14 cellular contexts compared by ENCODE assay signal in genomic region chr4:153421980-153422379, GRCh38. TPM values are rescaled to one million over a fixed set of nuclear protein-coding genes. Genes with fewer than 3 reads are reported as not detected.
A peak's percentile ranks its signal among the peaks of the same experiment; 100 is the strongest.
DNase-seq lines count a peak whose midpoint lies in the region; ATAC-seq, FAIRE-seq and TF ChIP-seq lines count a peak whose summit lies in the region.
"Had no signal": no experiment of that assay in that cellular context is flagged by ENCODE, and none has a peak within 500 bp of the region (broad histone marks: within the 10 kb centered on the region; RNA-seq: fewer than 3 reads in every experiment).

No MANE protein-coding gene starts in this region.

- peaks cover 25% of the 10 kb centered on the region for H3K4me1 Mint-ChIP-seq in activated CD4-positive, alpha-beta T cell treated with anti-CD3 and anti-CD28 coated beads, Interleukin-2, amount 10 ng/mL, durations not matched to agents 24 days and 14 days

- 0 out of 4 replicates have a peak, but pooled peaks of 1 of the 2 experiments have one; percentile 18 for TF ChIP-seq EP300 in GM12878 (IDR thresholded peaks at IDR 0.05; ENCODE audit: borderline replicate concordance in 1 of 2, control insufficient read depth in 1 of 2, low read depth in 2 of 2, low read length in 2 of 2)

- H3K9me3 ChIP-seq in GM12878 (replicated peaks; ENCODE audit: control insufficient read depth, insufficient read depth, low read length) (no peaks in the 10 kb centered on the region), pancreas (no peaks in the 10 kb centered on the region)

- 0% methylated on average over 3 of the region's 3 CpGs for WGBS in GM12878 (ENCODE audit: insufficient coverage, insufficient replicate concordance, low lambda C conversion rate, missing lambda C conversion rate)
- WGBS in pancreas, 2 donors, result 95 to 96% methylated on average over 3 of the region's 3 CpGs

- H3K4me1 ChIP-seq in GM12878 (ENCODE audit: control insufficient read depth, insufficient read depth, low read length) (peaks cover 20% of the 10 kb centered on the region), pancreas (no peaks in the 10 kb centered on the region)

- H3K4me3 ChIP-seq in GM12878, result no peak overlapping the region
- H3K4me3 ChIP-seq in pancreas, result no peak overlapping the region

- SMC1A ChIA-PET in GM12878 (lab: Charles Lee; ENCODE audit: uncharacterized antibody, unreplicated experiment), result interaction anchor here (0.8 to 1.4 kb wide), 11 partner anchors 12 to 226 kb away, joined by 3 to 9 read pairs (median 3); no protein-coding TSS in a partner anchor

- H3K36me3 Mint-ChIP-seq in activated CD4-positive, alpha-beta T cell treated with anti-CD3 and anti-CD28 coated beads, Interleukin-2, amount 10 ng/mL, durations not matched to agents 24 days and 14 days (ENCODE audit: low read depth), result peaks cover 2% of the 10 kb centered on the region

- FAIRE-seq in GM12878 (lab: Jason Lieb, UNC), result peak; percentile 85
- no peak for FAIRE-seq in pancreas (lab: Jason Lieb, UNC)
- FAIRE-seq: A204.1 had no signal

- 0 out of 2 replicates have a peak overlapping the region, but pooled peaks have one; percentile 25 for H3K27ac ChIP-seq in GM12878 (ENCODE audit: control insufficient read depth, insufficient read depth)
- no peak overlapping the region for H3K27ac ChIP-seq in pancreas
- H3K27ac ChIP-seq in substantia nigra (ENCODE audit: low read depth, low read length, poor library complexity, severe bottlenecking), result no peak overlapping the region

- no peak overlapping the region for H3K9ac ChIP-seq in GM12878 (ENCODE audit: control insufficient read depth, insufficient read depth, low read length)

- DNase-seq in activated CD4-positive, alpha-beta T cell treated with anti-CD3 and anti-CD28 coated beads, Interleukin-2, amount 10 ng/mL, durations not matched to agents 24 days and 14 days, result peak; percentile 73
- DNase-seq in activated CD4-positive, alpha-beta T cell treated with anti-CD3 and anti-CD28 coated beads for 1 hour, result no peak
- no peak for DNase-seq in GM12878 (ENCODE audit: low read depth, low spot score)
- no peak for DNase-seq in pancreas
- DNase-seq in substantia nigra (lab: John Stamatoyannopoulos, UW), result no peak
- DNase-seq: activated naive CD4-positive, alpha-beta T cell treated with Interleukin-2 at 50 U/mL for 16 hours; NCI-H510A; SIG-M5; stimulated activated CD4-positive, alpha-beta T cell treated with anti-CD3 and anti-CD28 coated beads, Interleukin-4, amount 100 ng/mL, for 4 hours had no signal

- no peak overlapping the region; the same call in 1 of the 2 replicates for H2AFZ ChIP-seq in GM12878 (ENCODE audit: control insufficient read depth, low read depth, low read length)

- H3K9me3 Mint-ChIP-seq in activated CD4-positive, alpha-beta T cell treated with anti-CD3 and anti-CD28 coated beads, Interleukin-2, amount 10 ng/mL, durations not matched to agents 24 days and 14 days, result no peaks in the 10 kb centered on the region
- H3K9me3 Mint-ChIP-seq: WTC11 had no signal

- no peak for TF ChIP-seq CTCF in GM12878 (IDR thresholded peaks at IDR 0.05 in 2 of 3, conservative IDR thresholded peaks at IDR 0.05 in 1 of 3; ENCODE audit: control insufficient read depth in 2 of 3, extremely low read depth in 1 of 3, insufficient read depth in 1 of 3, low read depth in 3 of 3, low read length in 3 of 3)
- no peak for TF ChIP-seq CTCF in pancreas (IDR thresholded peaks at IDR 0.05)

- H3K4me3 Mint-ChIP-seq in activated CD4-positive, alpha-beta T cell treated with anti-CD3 and anti-CD28 coated beads, Interleukin-2, amount 10 ng/mL, durations not matched to agents 24 days and 14 days, result no peak overlapping the region
- H3K4me3 Mint-ChIP-seq: WTC11 had no signal

- BruUV-seq in GM12878 (replicated peaks; lab: Mats Ljungman, UMichigan), result no TSS peak

- POLR2A ChIA-PET in GM12878 (lab: Charles Lee), result interaction anchor here (0.7 to 1.3 kb wide), 4 partner anchors 11 to 106 kb away, joined by 3 to 5 read pairs (median 3); no protein-coding TSS in a partner anchor

- H3K36me3 ChIP-seq in GM12878 (ENCODE audit: control insufficient read depth in 2 of 2, insufficient read depth in 2 of 2, low read length in 1 of 2) (no peaks in the 10 kb centered on the region), pancreas (no peaks in the 10 kb centered on the region)

- intact Hi-C loops in activated CD4-positive, alpha-beta T cell treated with anti-CD3 and anti-CD28 coated beads, Interleukin-2, amount 10 ng/mL, durations not matched to agents 24 days and 14 days (cut with micrococcal nuclease), result no loop called here
- intact Hi-C loops in GM12878 (cut with micrococcal nuclease; ENCODE audit: unreplicated experiment), result no loop called here
- intact Hi-C loops in pancreas (cut with DNase I), result no loop called here

- in situ Hi-C loops in GM12878 (cut with MboI), result no loop called here

- no peak for TF ChIP-seq RAD21 in GM12878 (IDR thresholded peaks at IDR 0.05; ENCODE audit: insufficient read depth, low read depth, low read length)

- no peaks in the 10 kb centered on the region for H3K79me2 ChIP-seq in GM12878 (ENCODE audit: control insufficient read depth, insufficient read depth, low read length)

- RAD21 ChIA-PET in GM12878 (lab: Charles Lee; ENCODE audit: unreplicated experiment), result interaction anchor here (0.7 to 1.7 kb wide), 5 partner anchors 10 to 101 kb away, joined by 3 to 9 read pairs (median 4); no protein-coding TSS in a partner anchor

- H3K27me3 ChIP-seq in GM12878 (replicated peaks in 1 of 2; ENCODE audit: control insufficient read depth in 2 of 2, insufficient read depth in 2 of 2, low read length in 1 of 2), result no peaks in the 10 kb centered on the region
- H3K27me3 ChIP-seq in pancreas, result no peaks in the 10 kb centered on the region

- H3K27ac Mint-ChIP-seq in activated CD4-positive, alpha-beta T cell treated with anti-CD3 and anti-CD28 coated beads, Interleukin-2, amount 10 ng/mL, durations not matched to agents 24 days and 14 days, result no peak overlapping the region
- H3K27ac Mint-ChIP-seq: WTC11 had no signal

- CTCF ChIA-PET in GM12878 (lab: Yijun Ruan, JAX), result interaction anchor here (0.7 to 1.4 kb wide), 6 partner anchors 8 to 328 kb away, joined by 3 to 6 read pairs (median 4); no protein-coding TSS in a partner anchor

- ATAC-seq in GM21423 (IDR thresholded peaks at IDR 0.05; ENCODE audit: unreplicated experiment) (peak; percentile 68), HG03135 (IDR thresholded peaks at IDR 0.05; ENCODE audit: unreplicated experiment) (peak; percentile 52), GM12878 (peak; percentile 90), pancreas (no peak), GM21737 (IDR thresholded peaks at IDR 0.05; ENCODE audit: unreplicated experiment) (no peak)
- ATAC-seq: WTC11 had no signal

- no peaks in the 10 kb centered on the region for H4K20me1 ChIP-seq in GM12878 (ENCODE audit: control insufficient read depth, insufficient read depth)

- no peaks in the 10 kb centered on the region for H3K27me3 Mint-ChIP-seq in activated CD4-positive, alpha-beta T cell treated with anti-CD3 and anti-CD28 coated beads, Interleukin-2, amount 10 ng/mL, durations not matched to agents 24 days and 14 days

- peak overlapping the region; percentile 68 for H3K4me2 ChIP-seq in GM12878 (ENCODE audit: control insufficient read depth, insufficient read depth)

- TF ChIP-seq POLR2A in GM12878 (IDR thresholded peaks at IDR 0.05; ENCODE audit: low read depth, low read length), result no peak

TF ChIP-seq in GM12878, 131 proteins besides CTCF, POLR2A, EP300 and RAD21 (continues in another document):
- no peak for TF ChIP-seq STAT3 (IDR thresholded peaks at IDR 0.05; ENCODE audit: low read depth, low read length)
- 0 out of 2 replicates have a peak, but pooled peaks have one; percentile 25 for TF ChIP-seq ATF7 (IDR thresholded peaks at IDR 0.05; ENCODE audit: low read depth)
- TF ChIP-seq MEF2B (IDR thresholded peaks at IDR 0.05; ENCODE audit: partially characterized antibody, poor library complexity, severe bottlenecking), result no peak
- TF ChIP-seq IRF4 (IDR thresholded peaks at IDR 0.05; ENCODE audit: low read depth, low read length), result peak; percentile 71; the same call in 1 of the 2 replicates
- peak; percentile 17; the same call in 1 of the 2 replicates for TF ChIP-seq NFIC (IDR thresholded peaks at IDR 0.05; ENCODE audit: low read depth, low read length)
- 0 out of 2 replicates have a peak, but pooled peaks have one; percentile 21 for TF ChIP-seq CREM (IDR thresholded peaks at IDR 0.05; ENCODE audit: low read depth)
- peak; percentile 85 for TF ChIP-seq JUNB (IDR thresholded peaks at IDR 0.05)
- TF ChIP-seq IKZF1 (conservative IDR thresholded peaks at IDR 0.05), result no peak

RNA-seq across cellular contexts. Expression of gene TMEM131L, which starts 44.2 kb away (rescaled TPM):
- total RNA-seq in activated CD4-positive, alpha-beta T cell treated with anti-CD3 and anti-CD28 coated beads, Interleukin-2, amount 10 ng/mL, durations not matched to agents 24 days and 14 days, result 40.3 and 40.6 TPM in 2 replicates
- 766 and 777 TPM in 2 replicates for total RNA-seq in GM12878 (2013; cell fraction: nucleolus; rRNA removed)
- 77.0 and 90.4 TPM in 2 replicates for total RNA-seq in GM12878 (2014; rRNA removed)
- 64.0 and 66.4 TPM in 2 replicates for total RNA-seq in GM12878 (2014; rRNA removed; fragmentation: Illumina TruSeq; extraction: Trizol)
- total RNA-seq in GM12878 (2021), result 77.8 and 85.2 TPM in 2 replicates
- 39.6 TPM for polyA plus RNA-seq in GM12878 (2011; ENCODE audit: low read depth)
- polyA plus RNA-seq in GM12878 (2011; rRNA removed), result 90.9 and 101 TPM in 2 replicates
- 65.6 and 84.8 TPM in 2 replicates for polyA plus RNA-seq in GM12878 (2011; cell fraction: cytosol; rRNA removed)
- polyA plus RNA-seq in GM12878 (2011; cell fraction: nucleus; rRNA removed), result 169 and 183 TPM in 2 replicates
- 45.1 and 70.5 TPM in 2 replicates for polyA plus RNA-seq in GM12878 (2012)
- 74.3 and 94.5 TPM in 2 replicates for polyA plus RNA-seq in GM12878 (2014; fragmentation: Illumina TruSeq; extraction: Trizol)
- polyA plus RNA-seq in GM12878 (2014; fragmentation: Nextera tagmentation; extraction: Ambion mirVana), result 1 to 10 TPM; 8.5 to 9.5 TPM
- polyA plus RNA-seq in GM12878 (2014; rRNA removed), result 47.1 and 47.5 TPM in 2 replicates
- polyA plus RNA-seq in GM12878 (2016; fragmentation: Nextera tagmentation; extraction: Ambion mirVana), result 10 to 100 TPM; 74.5 TPM
- 177 and 187 TPM in 2 replicates for polyA minus RNA-seq in GM12878 (2011; rRNA and poly(A)+ RNA removed)
- polyA minus RNA-seq in GM12878 (2011; cell fraction: cytosol; rRNA and poly(A)+ RNA removed), result 53.1 and 74.4 TPM in 2 replicates
- polyA minus RNA-seq in GM12878 (2011; cell fraction: nucleus; rRNA and poly(A)+ RNA removed), result 194 and 231 TPM in 2 replicates
- total RNA-seq in pancreas, result 10 to 100 TPM; 17.0 to 29.5 (median 25.0) TPM
- 10 to 100 TPM in 1 of 2 donors, 1 to 10 TPM in 1; 9.4 to 11.2 TPM for polyA plus RNA-seq in pancreas

Comparison
In these comparisons a context has a peak if more than half of its experiments do, and no peak if none do; other contexts are left out.
1. ATAC-seq: peak in GM21423 (single experiment), HG03135 (single experiment) and GM12878 (single experiment); none in pancreas (0 of 4) and GM21737 (single experiment).